Comparison of ENCODE assay signal across 12 cellular contexts in genomic region chr11:124875401-124875800, GRCh38. TPM values are rescaled to one million over a fixed set of nuclear protein-coding genes. Genes with fewer than 3 reads are reported as not detected.
DNase-seq lines count a peak whose midpoint lies in the region; ATAC-seq, FAIRE-seq and TF ChIP-seq lines count a peak whose summit lies in the region.
"Had no signal": no experiment of that assay in that cellular context is flagged by ENCODE, and none has a peak within 500 bp of the region (broad histone marks: within the 10 kb centered on the region; RNA-seq: fewer than 3 reads in every experiment).

No MANE protein-coding gene starts in this region.

- H3K23ac ChIP-seq in mesendoderm (ENCODE audit: low read length): no peak overlapping the region

- no peaks in the 10 kb centered on the region for H3K79me2 ChIP-seq in HCT116 (ENCODE audit: insufficient read depth, low read length)
- H3K79me2 ChIP-seq in K562 (ENCODE audit: control insufficient read depth, insufficient read depth, low read length): no peaks in the 10 kb centered on the region
- H3K79me2 ChIP-seq in mesendoderm (ENCODE audit: control insufficient read depth, insufficient read depth, low read length): no peaks in the 10 kb centered on the region

- H3K9me3 Mint-ChIP-seq in mesothelial cell of epicardium: no peaks in the 10 kb centered on the region

- no peak overlapping the region for H3K4ac ChIP-seq in mesendoderm (ENCODE audit: low read depth, low read length)

- in situ Hi-C loops in K562 (cut with MboI) (no loop called here), GM13977 (cut with MboI; ENCODE audit: low pct_unique_long_range_greater_than_20kb, low sequenced_read_pairs, unreplicated experiment) (no loop called here)

- no peak for FAIRE-seq in K562 (lab: Jason Lieb, UNC)
- FAIRE-seq: endometrium had no signal

- H4K8ac ChIP-seq in mesendoderm (ENCODE audit: low read depth, low read length): no peak overlapping the region

- intact Hi-C loops in A673 (cut with micrococcal nuclease; ENCODE audit: unreplicated experiment): no loop called here
- intact Hi-C loops in HCT116 (cut with micrococcal nuclease): loop anchor here (2.0 kb wide), 1 partner anchor 553 kb away; no protein-coding TSS in a partner anchor
- intact Hi-C loops in K562 (cut with micrococcal nuclease): no loop called here

- CTCF ChIA-PET in A673 (lab: Charles Lee): interaction anchor here (0.9 to 1.5 kb wide), 3 partner anchors 89 to 216 kb away, joined by 3 to 6 read pairs (median 3); no protein-coding TSS in a partner anchor
- CTCF ChIA-PET in HCT116 (lab: Charles Lee): interaction anchor here (1.0 to 1.9 kb wide), 16 partner anchors 8 to 558 kb away, joined by 3 to 15 read pairs (median 6); partner anchors contain the start of genes CCDC15 and ROBO4
- CTCF ChIA-PET in K562 (lab: Yijun Ruan, JAX; ENCODE audit: low intra/inter-chr PET ratio): interaction anchor here (0.8 kb wide), 1 partner anchor 231 kb away, joined by 3 read pairs; no protein-coding TSS in a partner anchor

- no peak overlapping the region for H2AFZ ChIP-seq in HCT116 (ENCODE audit: low read depth, low read length, poor library complexity, severe bottlenecking)
- H2AFZ ChIP-seq in K562 (ENCODE audit: low read depth, low read length): peak overlapping the region; percentile 97

- H4K20me1 ChIP-seq in HCT116 (ENCODE audit: insufficient read depth) (no peaks in the 10 kb centered on the region), K562 (replicated peaks; ENCODE audit: control insufficient read depth, insufficient read depth, low read length) (no peaks in the 10 kb centered on the region)

- no peak overlapping the region for H3K27ac Mint-ChIP-seq in mesothelial cell of epicardium

- H3K18ac ChIP-seq in mesendoderm (ENCODE audit: low read length): no peak overlapping the region

- TF ChIP-seq POLR2A in HCT116 (IDR thresholded peaks at IDR 0.05; ENCODE audit: borderline replicate concordance, extremely low read depth, insufficient read depth, insufficient read length) (no peak), K562 (conservative IDR thresholded peaks at IDR 0.05) (no peak)

- H3K56ac ChIP-seq in mesendoderm (ENCODE audit: low read length): no peak overlapping the region

- peak overlapping the region; percentile 71 for H3K9ac ChIP-seq in HCT116 (ENCODE audit: low read length)
- no peak overlapping the region for H3K9ac ChIP-seq in K562 (ENCODE audit: insufficient read depth in 1 of 2, low read depth in 2 of 2, low read length in 2 of 2)
- H3K9ac ChIP-seq in mesendoderm (ENCODE audit: low read length): no peak overlapping the region

- H3K4me3 Mint-ChIP-seq in mesothelial cell of epicardium: peak overlapping the region; percentile 82

- H3K9me3 ChIP-seq in A673 (ENCODE audit: low read depth, low read length, poor library complexity, severe bottlenecking) (no peaks in the 10 kb centered on the region), HCT116 (ENCODE audit: control insufficient read depth in 1 of 2, insufficient read depth in 1 of 2, low read depth in 1 of 2, low read length in 2 of 2) (no peaks in the 10 kb centered on the region), K562 (replicated peaks; ENCODE audit: control insufficient read depth, insufficient read depth, low read depth, low read length) (no peaks in the 10 kb centered on the region)

- TF ChIP-seq EP300 in K562 (IDR thresholded peaks at IDR 0.05; ENCODE audit: low read length): no peak

- no peak for DNase-seq in A673 (ENCODE audit: low spot score)
- DNase-seq in HCT116 (ENCODE audit: low read depth, low spot score): no peak
- no peak for DNase-seq in K562 (ENCODE audit: extremely low read depth in 1 of 4, low spot score in 3 of 4)
- DNase-seq in mesothelial cell of epicardium (ENCODE audit: low spot score in 2 of 2, unreplicated experiment in 2 of 2): no peak
- no peak for DNase-seq in NCI-H748 (lab: John Stamatoyannopoulos, UW; ENCODE audit: unreplicated experiment)
- no peak for DNase-seq in GM13977 (ENCODE audit: low spot score)
- no peak for DNase-seq in mesendoderm

- no peaks in the 10 kb centered on the region for H3K36me3 Mint-ChIP-seq in mesothelial cell of epicardium

- H3K4me2 ChIP-seq in HCT116 (ENCODE audit: low read length): peak overlapping the region; percentile 90
- no peak overlapping the region for H3K4me2 ChIP-seq in K562 (ENCODE audit: insufficient read depth, low read length)
- no peak overlapping the region for H3K4me2 ChIP-seq in mesendoderm (ENCODE audit: low read length)

- no peak overlapping the region for H4K5ac ChIP-seq in mesendoderm (ENCODE audit: low read length)

- H3K4me3 ChIP-seq in A673 (ENCODE audit: low read depth, low read length, poor library complexity, severe bottlenecking) (peak overlapping the region; percentile 58), HCT116 (replicated peaks in 1 of 2; ENCODE audit: low read depth in 1 of 2, low read length in 2 of 2) (peak overlapping the region; percentile 58 to 61), K562 (no peak overlapping the region), mesendoderm (ENCODE audit: low read length) (no peak overlapping the region)

- POLR2A ChIA-PET in A673 (lab: Charles Lee; ENCODE audit: low non-redundant PET) (no interaction called here), HCT116 (lab: Charles Lee) (interaction anchor here (0.9 to 1.6 kb wide), 6 partner anchors 17 to 249 kb away, joined by 3 to 19 read pairs (median 6); partner anchors contain the start of genes CCDC15 and ROBO4), K562 (lab: Yijun Ruan, JAX) (interaction anchor here (1.3 kb wide), 1 partner anchor 9 kb away, joined by 5 read pairs; no protein-coding TSS in a partner anchor)

- H3K36me3 ChIP-seq in A673 (ENCODE audit: insufficient read depth, low read length, poor library complexity, severe bottlenecking) (no peaks in the 10 kb centered on the region), HCT116 (ENCODE audit: control insufficient read depth in 1 of 2, insufficient read depth in 2 of 2, low read length in 2 of 2) (no peaks in the 10 kb centered on the region), K562 (ENCODE audit: control insufficient read depth, insufficient read depth, low read length) (no peaks in the 10 kb centered on the region), mesendoderm (ENCODE audit: control insufficient read depth, insufficient read depth, low read length) (no peaks in the 10 kb centered on the region)

- H3K9me1 ChIP-seq in K562 (ENCODE audit: control insufficient read depth, insufficient read depth, low read length): no peaks in the 10 kb centered on the region

- ATAC-seq in HCT116: no peak
- ATAC-seq in K562: no peak
- no peak for ATAC-seq in GM21423 (IDR thresholded peaks at IDR 0.05; ENCODE audit: unreplicated experiment)

- no peaks in the 10 kb centered on the region for H3K9me2 ChIP-seq in HCT116 (ENCODE audit: insufficient read depth)

- no peak for TF ChIP-seq CTCF in A673 (conservative IDR thresholded peaks at IDR 0.05; ENCODE audit: low read depth, low read length)
- no peak for TF ChIP-seq CTCF in HCT116 (IDR thresholded peaks at IDR 0.05 in 2 of 3, conservative IDR thresholded peaks at IDR 0.05 in 1 of 3; ENCODE audit: borderline replicate concordance in 1 of 3, insufficient read depth in 1 of 3, low read depth in 2 of 3, low read length in 2 of 3)
- TF ChIP-seq CTCF in K562 (IDR thresholded peaks at IDR 0.05 in 2 of 3, conservative IDR thresholded peaks at IDR 0.05 in 1 of 3; ENCODE audit: insufficient read depth in 2 of 3, low read depth in 1 of 3, low read length in 3 of 3): no peak
- TF ChIP-seq CTCF in mesothelial cell of epicardium (IDR thresholded peaks at IDR 0.05; ENCODE audit: unreplicated experiment): no peak
- no peak for TF ChIP-seq CTCF in GM13977 (IDR thresholded peaks at IDR 0.05; ENCODE audit: extremely low read depth, insufficient read depth, missing control alignments)

- 27% methylated on average over 2 of the region's 3 CpGs for whole genome bisulfite sequencing in K562 (ENCODE audit: insufficient coverage, low coverage, missing lambda C conversion rate)
- no CpG with 5 or more reads among the region's 3 CpGs for WGBS in mesendoderm (ENCODE audit: extremely low coverage, insufficient coverage, low lambda C conversion rate)

- H3K4me1 ChIP-seq in A673 (ENCODE audit: insufficient read depth, low read length, poor library complexity, severe bottlenecking): no peaks in the 10 kb centered on the region
- H3K4me1 ChIP-seq in HCT116 (ENCODE audit: control insufficient read depth in 1 of 2, insufficient read depth in 2 of 2, low read length in 2 of 2): peaks cover 12 to 23% of the 10 kb centered on the region in 2 experiments
- H3K4me1 ChIP-seq in K562 (replicated peaks in 1 of 2; ENCODE audit: control insufficient read depth in 2 of 2, insufficient read depth in 2 of 2, low read length in 2 of 2): peaks cover 0 to 27% of the 10 kb centered on the region in 2 experiments; a peak in 3 of 5 replicates
- H3K4me1 ChIP-seq in mesendoderm (ENCODE audit: control insufficient read depth, low read depth, low read length): no peaks in the 10 kb centered on the region

- H3K79me1 ChIP-seq in mesendoderm (ENCODE audit: low read length): no peaks in the 10 kb centered on the region

- no TSS peak for BruUV-seq in A673 (replicated peaks; lab: Mats Ljungman, UMichigan)
- TSS peak; percentile 90 for BruUV-seq in HCT116 (replicated peaks; lab: Mats Ljungman, UMichigan)
- BruUV-seq in K562 (replicated peaks; lab: Mats Ljungman, UMichigan): no TSS peak

- H3K4me1 Mint-ChIP-seq in mesothelial cell of epicardium: peaks cover 8% of the 10 kb centered on the region

- peaks cover 56% of the 10 kb centered on the region for H3K27me3 Mint-ChIP-seq in mesothelial cell of epicardium (ENCODE audit: low read depth)

- no peak overlapping the region for H3K27ac ChIP-seq in A673 (ENCODE audit: low read depth, low read length, poor library complexity, severe bottlenecking)
- peak overlapping the region; percentile 83 for H3K27ac ChIP-seq in HCT116 (ENCODE audit: low read depth, low read length)
- no peak overlapping the region for H3K27ac ChIP-seq in K562 (ENCODE audit: extremely low read depth, low read depth, low read length)
- no peak overlapping the region for H3K27ac ChIP-seq in mesendoderm (ENCODE audit: low read depth, low read length)

- no peak overlapping the region for H2BK15ac ChIP-seq in mesendoderm (replicated peaks; ENCODE audit: low read depth)

- no peak for TF ChIP-seq RAD21 in HCT116 (IDR thresholded peaks at IDR 0.05; ENCODE audit: low read depth)
- TF ChIP-seq RAD21 in K562 (CRISPR knock-in tag; conservative IDR thresholded peaks at IDR 0.05 in 1 of 2, IDR thresholded peaks at IDR 0.05 in 1 of 2): no peak

- H2BK5ac ChIP-seq in mesendoderm (ENCODE audit: low read length): no peak overlapping the region

- H2AK5ac ChIP-seq in mesendoderm (ENCODE audit: low read length): no peak overlapping the region

- RAD21 ChIA-PET in HCT116 (lab: Charles Lee; ENCODE audit: low non-redundant PET in 1 of 2, low total read pairs in 2 of 2, uncharacterized antibody in 2 of 2, unreplicated experiment in 2 of 2): no interaction called here

- H2BK120ac ChIP-seq in mesendoderm (ENCODE audit: low read depth, low read length): no peak overlapping the region

- H3K27me3 ChIP-seq in A673 (replicated peaks; ENCODE audit: insufficient read depth, low read depth, low read length, poor library complexity): peaks cover 28% of the 10 kb centered on the region
- peaks cover 6% of the 10 kb centered on the region; the same call in 1 of the 2 replicates for H3K27me3 ChIP-seq in HCT116 (ENCODE audit: insufficient read depth, low read length)
- peaks cover 15 to 75% of the 10 kb centered on the region in 2 experiments; a peak in 4 of 5 replicates for H3K27me3 ChIP-seq in K562 (ENCODE audit: control insufficient read depth in 2 of 2, insufficient read depth in 2 of 2, low read length in 2 of 2)
- peaks cover 11% of the 10 kb centered on the region for H3K27me3 ChIP-seq in mesendoderm (ENCODE audit: insufficient read depth, low read length, poor library complexity)

RNA-seq across cellular contexts. Expression of gene ROBO3, which starts 10.2 kb away (rescaled TPM):
- total RNA-seq in A673 (2021) (2.3 and 5.1 TPM in 2 replicates), HCT116 (2021; ENCODE audit: unreplicated experiment) (30.7 TPM), K562 (2014; rRNA removed) (0.82 and 1.6 TPM in 2 replicates), K562 (2014; rRNA removed; fragmentation: Illumina TruSeq; extraction: Trizol) (0.29 and 0.67 TPM in 2 replicates), K562 (2015; rRNA removed; fragmentation: Illumina TruSeq; extraction: Trizol) (0.72 and 1.2 TPM in 2 replicates), K562 (2021) (1.2 TPM in 2 replicates), mesothelial cell of epicardium (26.0 to 26.7 TPM (median 26.4 TPM) in 3 replicates)
- 51.1 and 52.9 TPM in 2 replicates for polyA plus RNA-seq in HCT116 (2012)
- 2.3 and 5.3 TPM in 2 replicates for total RNA-seq in K562 (2011; cell fraction: chromatin; rRNA removed; ENCODE audit: low replicate concordance)
- 2.7 and 4.6 TPM in 2 replicates for total RNA-seq in K562 (2011; cell fraction: nucleolus; rRNA removed)
- 4.0 and 5.0 TPM in 2 replicates for total RNA-seq in K562 (2011; cell fraction: nucleoplasm; rRNA removed)
- polyA plus RNA-seq in K562 (2011; rRNA removed) (0.43 and 0.47 TPM in 2 replicates), K562 (2014; fragmentation: Illumina TruSeq; extraction: Trizol) (0.97 and 1.6 TPM in 2 replicates), K562 (2014; fragmentation: Nextera tagmentation; extraction: Ambion mirVana) (not detected), K562 (2014; rRNA removed) (1.4 and 1.9 TPM in 2 replicates)
- polyA plus RNA-seq in K562 (2011; cell fraction: cytosol; rRNA removed): 0.32 and 1.0 TPM in 2 replicates
- 2.7 and 6.4 TPM in 2 replicates for polyA plus RNA-seq in K562 (2011; cell fraction: nucleus; rRNA removed)
- 1.4 and 3.5 TPM in 2 replicates for polyA plus RNA-seq in K562 (2012)
- 0.28 TPM in 1 of 2 replicates, not detected in the other for polyA minus RNA-seq in K562 (2011; rRNA and poly(A)+ RNA removed)
- not detected in 2 replicates for polyA minus RNA-seq in K562 (2011; cell fraction: cytosol; rRNA and poly(A)+ RNA removed)
- 0.40 and 0.56 TPM in 2 replicates for polyA minus RNA-seq in K562 (2011; cell fraction: nucleus; rRNA and poly(A)+ RNA removed)
- 7.8 TPM for polyA plus RNA-seq in mesendoderm (2013, experiment 1 of 2)
- polyA plus RNA-seq in mesendoderm (2013, experiment 2 of 2): 7.7 TPM

RNA-seq across cellular contexts. Expression of gene ROBO4, which starts 22.3 kb away (rescaled TPM):
- total RNA-seq in A673 (2021) (not detected in 2 replicates), HCT116 (2021; ENCODE audit: unreplicated experiment) (not detected), K562 (2014; rRNA removed) (not detected in 2 replicates), K562 (2014; rRNA removed; fragmentation: Illumina TruSeq; extraction: Trizol) (not detected in 2 replicates), K562 (2015; rRNA removed; fragmentation: Illumina TruSeq; extraction: Trizol) (not detected in 2 replicates), K562 (2021) (0.04 TPM in 1 of 2 replicates, not detected in the other), mesothelial cell of epicardium (not detected in 3 replicates)
- 0.34 and 1.2 TPM in 2 replicates for polyA plus RNA-seq in HCT116 (2012)
- total RNA-seq in K562 (2011; cell fraction: chromatin; rRNA removed; ENCODE audit: low replicate concordance): not detected in 2 replicates
- total RNA-seq in K562 (2011; cell fraction: nucleolus; rRNA removed): not detected in 2 replicates
- total RNA-seq in K562 (2011; cell fraction: nucleoplasm; rRNA removed): not detected in 2 replicates
- polyA plus RNA-seq in K562 (2011; rRNA removed) (not detected in 2 replicates), K562 (2014; fragmentation: Illumina TruSeq; extraction: Trizol) (not detected in 2 replicates), K562 (2014; fragmentation: Nextera tagmentation; extraction: Ambion mirVana) (not detected), K562 (2014; rRNA removed) (not detected in 2 replicates)
- 0.04 and 0.09 TPM in 2 replicates for polyA plus RNA-seq in K562 (2011; cell fraction: cytosol; rRNA removed)
- 0.03 TPM in 1 of 2 replicates, not detected in the other for polyA plus RNA-seq in K562 (2011; cell fraction: nucleus; rRNA removed)
- polyA plus RNA-seq in K562 (2012): not detected in 2 replicates
- polyA minus RNA-seq in K562 (2011; rRNA and poly(A)+ RNA removed): not detected in 2 replicates
- not detected in 2 replicates for polyA minus RNA-seq in K562 (2011; cell fraction: cytosol; rRNA and poly(A)+ RNA removed)
- polyA minus RNA-seq in K562 (2011; cell fraction: nucleus; rRNA and poly(A)+ RNA removed): not detected in 2 replicates
- polyA plus RNA-seq in mesendoderm (2013, experiment 1 of 2): not detected
- polyA plus RNA-seq in mesendoderm (2013, experiment 2 of 2): not detected
- total RNA-seq: NCI-H460 had no signal

RNA-seq across cellular contexts. Expression of gene HEPN1, which starts 43.6 kb away (rescaled TPM):
- total RNA-seq in A673 (2021): not detected in 2 replicates
- not detected for total RNA-seq in HCT116 (2021; ENCODE audit: unreplicated experiment)
- not detected in 2 replicates for polyA plus RNA-seq in HCT116 (2012)
- not detected in 2 replicates for total RNA-seq in K562 (2011; cell fraction: chromatin; rRNA removed; ENCODE audit: low replicate concordance)
- not detected in 2 replicates for total RNA-seq in K562 (2011; cell fraction: nucleolus; rRNA removed)
- not detected in 2 replicates for total RNA-seq in K562 (2011; cell fraction: nucleoplasm; rRNA removed)
- not detected in 2 replicates for total RNA-seq in K562 (2014; rRNA removed)
- not detected in 2 replicates for total RNA-seq in K562 (2014; rRNA removed; fragmentation: Illumina TruSeq; extraction: Trizol)
- not detected in 2 replicates for total RNA-seq in K562 (2015; rRNA removed; fragmentation: Illumina TruSeq; extraction: Trizol)
- not detected in 2 replicates for total RNA-seq in K562 (2021)
- polyA plus RNA-seq in K562 (2011; rRNA removed): not detected in 2 replicates
- polyA plus RNA-seq in K562 (2011; cell fraction: cytosol; rRNA removed): not detected in 2 replicates
- polyA plus RNA-seq in K562 (2011; cell fraction: nucleus; rRNA removed): not detected in 2 replicates
- polyA plus RNA-seq in K562 (2012): not detected in 2 replicates
- not detected in 2 replicates for polyA plus RNA-seq in K562 (2014; fragmentation: Illumina TruSeq; extraction: Trizol)
- polyA plus RNA-seq in K562 (2014; fragmentation: Nextera tagmentation; extraction: Ambion mirVana): not detected
- polyA plus RNA-seq in K562 (2014; rRNA removed): not detected in 2 replicates
- polyA minus RNA-seq in K562 (2011; rRNA and poly(A)+ RNA removed): not detected in 2 replicates
- polyA minus RNA-seq in K562 (2011; cell fraction: cytosol; rRNA and poly(A)+ RNA removed): not detected in 2 replicates
- not detected in 2 replicates for polyA minus RNA-seq in K562 (2011; cell fraction: nucleus; rRNA and poly(A)+ RNA removed)
- not detected in 3 replicates for total RNA-seq in mesothelial cell of epicardium
- not detected for polyA plus RNA-seq in mesendoderm (2013, experiment 1 of 2)
- not detected for polyA plus RNA-seq in mesendoderm (2013, experiment 2 of 2)
- total RNA-seq: Daoy, mucosa of gallbladder, NCI-H460 had no signal

Comparison
In these comparisons a context has a peak if more than half of its experiments do, and no peak if none do; other contexts are left out.
1. H3K4me3 ChIP-seq: peak in A673 (single experiment) and HCT116 (2 of 2); none in K562 (single experiment) and mesendoderm (single experiment).